ENCODE assay signal across 27 cellular contexts in genomic region chr15:33019354-33019981, GRCh38.
"Had no signal": no experiment of that assay in that cellular context is flagged by ENCODE, and none has a peak within 500 bp of the region (broad histone marks: within the 10 kb centered on the region; RNA-seq: fewer than 3 reads in every experiment).

No MANE protein-coding gene starts in this region.

- H3K36me3 Mint-ChIP-seq: stimulated activated effector memory CD8-positive, alpha-beta T cell treated with anti-CD3 and anti-CD28 coated beads, Interleukin-12 subunit alpha, Interleukin-12 subunit beta, amount 100 ng/mL, for 72 hours; stimulated activated memory B cell treated with anti-CD40 and anti-IgM and Interleukin-4, amounts not matched to agents 10 μg/mL and 1 μg/mL and 100 μg/mL, for 72 hours; stimulated activated naive B cell treated with anti-CD40 and anti-IgM and Interleukin-4, amounts not matched to agents 10 μg/mL and 1 μg/mL and 100 μg/mL, for 72 hours had no signal

- H3K27ac Mint-ChIP-seq: stimulated activated effector memory CD8-positive, alpha-beta T cell treated with anti-CD3 and anti-CD28 coated beads, Interleukin-12 subunit alpha, Interleukin-12 subunit beta, amount 100 ng/mL, for 72 hours; stimulated activated memory B cell treated with anti-CD40 and anti-IgM and Interleukin-4, amounts not matched to agents 10 μg/mL and 1 μg/mL and 100 μg/mL, for 72 hours; stimulated activated naive B cell treated with anti-CD40 and anti-IgM and Interleukin-4, amounts not matched to agents 10 μg/mL and 1 μg/mL and 100 μg/mL, for 72 hours; stimulated activated naive CD8-positive, alpha-beta T cell treated with anti-CD3 and anti-CD28 coated beads, Interleukin-15, amount 100 ng/mL, for 72 hours; stimulated activated naive CD8-positive, alpha-beta T cell treated with anti-CD3 and anti-CD28 coated beads, Interleukin-15, Interleukin-2, amounts not matched to agents 100 ng/mL and 50 ng/mL, for 24 hours; type B pancreatic cell had no signal

- H3K27me3 ChIP-seq: stomach, suprapubic skin, thyroid gland, tibial artery, tibial nerve, transverse colon, upper lobe of left lung, upper lobe of right lung, uterus, vagina had no signal

- H3K4me3 ChIP-seq: stomach, suprapubic skin, thoracic aorta, thyroid gland, tibial artery, tibial nerve, transverse colon, upper lobe of left lung, upper lobe of right lung, uterus, vagina had no signal

- H3K27ac ChIP-seq: stomach, suprapubic skin, thoracic aorta, thyroid gland, tibial artery, tibial nerve, transverse colon, upper lobe of left lung, upper lobe of right lung, uterus, vagina had no signal

- H3K27me3 Mint-ChIP-seq: stimulated activated naive CD8-positive, alpha-beta T cell treated with anti-CD3 and anti-CD28 coated beads, Interleukin-15, amount 100 ng/mL, for 72 hours; type B pancreatic cell had no signal

- H3K4me1 Mint-ChIP-seq: stimulated activated effector memory CD8-positive, alpha-beta T cell treated with anti-CD3 and anti-CD28 coated beads, Interleukin-12 subunit alpha, Interleukin-12 subunit beta, amount 100 ng/mL, for 72 hours; stimulated activated memory B cell treated with anti-CD40 and anti-IgM and Interleukin-4, amounts not matched to agents 10 μg/mL and 1 μg/mL and 100 μg/mL, for 72 hours; stimulated activated naive B cell treated with anti-CD40 and anti-IgM and Interleukin-4, amounts not matched to agents 10 μg/mL and 1 μg/mL and 100 μg/mL, for 72 hours; stimulated activated naive CD8-positive, alpha-beta T cell treated with anti-CD3 and anti-CD28 coated beads, Interleukin-15, amount 100 ng/mL, for 72 hours had no signal

- DNase-seq: stimulated activated CD4-positive, alpha-beta T cell treated with anti-CD3 and anti-CD28 coated beads, Interleukin-2, amount 100 ng/mL, for 48 hours; stimulated activated CD4-positive, alpha-beta T cell treated with anti-CD3 and anti-CD28 coated beads, Interleukin-4, amount 100 ng/mL, for 1 hour; stimulated activated CD4-positive, alpha-beta T cell treated with anti-CD3 and anti-CD28 coated beads, Interleukin-4, amount 100 ng/mL, for 24 hours; stimulated activated CD4-positive, alpha-beta T cell treated with anti-CD3 and anti-CD28 coated beads, Interleukin-4, amount 100 ng/mL, for 4 hours; stimulated activated CD8-positive, alpha-beta memory T cell treated with anti-CD3 and anti-CD28 coated beads, Interleukin-4, amount 100 ng/mL, for 48 hours; stimulated activated naive B cell treated with anti-CD40 and anti-IgM and Interleukin-4, amounts not matched to agents 10 μg/mL and 1 μg/mL and 100 μg/mL, for 72 hours; stimulated activated naive CD4-positive, alpha-beta T cell; stimulated activated naive CD4-positive, alpha-beta T cell treated with Interleukin-2 at 50 U/mL for 16 hours; stimulated activated naive CD8-positive, alpha-beta T cell treated with anti-CD3 and anti-CD28 coated beads, Interleukin-15, amount 100 ng/mL, for 72 hours; stimulated activated naive CD8-positive, alpha-beta T cell treated with anti-CD3 and anti-CD28 coated beads, Interleukin-15, Interleukin-2, amounts not matched to agents 100 U/mL and 50 U/mL, for 24 hours; stomach; substantia nigra; thyroid gland; tibial artery; transverse colon; trophoblast cell; upper lobe of right lung; uterus had no signal

- H3K9me3 Mint-ChIP-seq: stimulated activated effector memory CD8-positive, alpha-beta T cell treated with anti-CD3 and anti-CD28 coated beads, Interleukin-12 subunit alpha, Interleukin-12 subunit beta, amount 100 ng/mL, for 72 hours; stimulated activated memory B cell treated with anti-CD40 and anti-IgM and Interleukin-4, amounts not matched to agents 10 μg/mL and 1 μg/mL and 100 μg/mL, for 72 hours; stimulated activated naive CD8-positive, alpha-beta T cell treated with anti-CD3 and anti-CD28 coated beads, Interleukin-15, amount 100 ng/mL, for 72 hours; stimulated activated naive CD8-positive, alpha-beta T cell treated with anti-CD3 and anti-CD28 coated beads, Interleukin-15, Interleukin-2, amounts not matched to agents 100 ng/mL and 50 ng/mL, for 24 hours; type B pancreatic cell had no signal

- ATAC-seq: stimulated activated effector memory CD8-positive, alpha-beta T cell treated with anti-CD3 and anti-CD28 coated beads, Interleukin-12 subunit alpha, Interleukin-12 subunit beta, amount 100 ng/mL, for 72 hours; stimulated activated memory B cell treated with anti-CD40 and anti-IgM and Interleukin-4, amounts not matched to agents 10 μg/mL and 1 μg/mL and 100 μg/mL, for 72 hours; stimulated activated naive B cell treated with anti-CD40 and anti-IgM and Interleukin-4, amounts not matched to agents 10 μg/mL and 1 μg/mL and 100 μg/mL, for 72 hours; stimulated activated naive CD8-positive, alpha-beta T cell treated with anti-CD3 and anti-CD28 coated beads, Interleukin-15, amount 100 ng/mL, for 72 hours; stimulated activated naive CD8-positive, alpha-beta T cell treated with anti-CD3 and anti-CD28 coated beads, Interleukin-15, Interleukin-2, amounts not matched to agents 100 U/mL and 50 U/mL, for 24 hours; upper lobe of right lung had no signal

- H3K36me3 ChIP-seq: suprapubic skin, thoracic aorta, thyroid gland, tibial artery, tibial nerve, transverse colon, upper lobe of left lung, upper lobe of right lung, uterus, vagina had no signal

- H3K4me3 Mint-ChIP-seq: stimulated activated effector memory CD8-positive, alpha-beta T cell treated with anti-CD3 and anti-CD28 coated beads, Interleukin-12 subunit alpha, Interleukin-12 subunit beta, amount 100 ng/mL, for 72 hours; stimulated activated memory B cell treated with anti-CD40 and anti-IgM and Interleukin-4, amounts not matched to agents 10 μg/mL and 1 μg/mL and 100 μg/mL, for 72 hours; stimulated activated naive B cell treated with anti-CD40 and anti-IgM and Interleukin-4, amounts not matched to agents 10 μg/mL and 1 μg/mL and 100 μg/mL, for 72 hours; stimulated activated naive CD8-positive, alpha-beta T cell treated with anti-CD3 and anti-CD28 coated beads, Interleukin-15, amount 100 ng/mL, for 72 hours; stimulated activated naive CD8-positive, alpha-beta T cell treated with anti-CD3 and anti-CD28 coated beads, Interleukin-15, Interleukin-2, amounts not matched to agents 100 ng/mL and 50 ng/mL, for 24 hours; type B pancreatic cell had no signal

- H3K4me1 ChIP-seq: uterus had no signal

- H3K9me3 ChIP-seq: stomach, suprapubic skin, thoracic aorta, thyroid gland, tibial artery, tibial nerve, transverse colon, upper lobe of left lung, upper lobe of right lung, uterus, vagina had no signal
